ENCODE assay signal across 22 cellular contexts in the genomic region with DNA sequence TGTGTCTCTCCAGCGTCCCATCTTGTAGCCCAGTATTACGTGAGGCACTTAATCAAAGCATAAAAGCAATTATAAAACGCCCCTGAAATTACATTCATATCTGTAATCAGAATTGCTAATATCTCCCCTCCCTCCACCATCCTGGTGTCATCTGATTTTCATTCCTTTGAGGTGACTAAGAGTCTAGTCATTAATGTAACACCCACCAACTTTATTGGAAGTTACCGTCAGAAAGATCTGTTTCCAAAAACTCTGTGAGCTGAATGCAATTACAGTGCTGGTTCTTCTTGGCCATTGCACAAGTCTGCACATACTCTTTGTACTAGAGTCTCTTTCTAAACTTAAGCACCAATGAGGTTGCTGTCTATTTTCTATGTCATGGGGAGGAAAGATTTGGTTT. TPM values are rescaled to one million over a fixed set of nuclear protein-coding genes. Genes with fewer than 3 reads are reported as not detected.
DNase-seq lines count a peak whose midpoint lies in the region; ATAC-seq and TF ChIP-seq lines count a peak whose summit lies in the region.
"Had no signal": no experiment of that assay in that cellular context is flagged by ENCODE, and none has a peak within 500 bp of the region (broad histone marks: within the 10 kb centered on the region; RNA-seq: fewer than 3 reads in every experiment).

No MANE protein-coding gene starts in this region.

- ATAC-seq in activated T-helper 17 cell treated with anti-CD3 and anti-CD28 coated beads, Interleukin-2, amount 50 U/mL, for 72 hours (replicated peaks): peak; percentile 74
- ATAC-seq in HG03159 (IDR thresholded peaks at IDR 0.05; ENCODE audit: unreplicated experiment): no peak
- no peak for ATAC-seq in HG02571 (IDR thresholded peaks at IDR 0.05; ENCODE audit: unreplicated experiment)
- ATAC-seq: CD8-positive, alpha-beta T cell; GM12878; naive thymus-derived CD4-positive, alpha-beta T cell; right cardiac atrium had no signal

- DNase-seq in A172 (ENCODE audit: low spot score): peak; percentile 61
- DNase-seq in Caki2 (ENCODE audit: low read depth): peak; percentile 56
- DNase-seq in glomerular visceral epithelial cell (ENCODE audit: extremely low spot score): peak; percentile 34
- no peak for DNase-seq in right atrium auricular region (ENCODE audit: low spot score)
- DNase-seq: activated CD4-positive, alpha-beta T cell treated with anti-CD3 and anti-CD28 coated beads for 48 hours; activated naive CD4-positive, alpha-beta T cell treated with Interleukin-2 at 50 U/mL for 16 hours; aorta; CD8-positive, alpha-beta T cell; endodermal cell; mesendoderm; naive thymus-derived CD4-positive, alpha-beta T cell; NCI-H1694; NCI-H2171 treated with DMSO at 0.1 percent for 48 hours; NCI-H526 treated with DMSO at 0.1 percent for 48 hours; right cardiac atrium; Right ventricle myocardium superior; stimulated activated CD4-positive, alpha-beta T cell treated with anti-CD3 and anti-CD28 coated beads, Interleukin-15, amount 100 ng/mL, for 24 hours; SW 1271 had no signal

- peaks cover 26% of the 10 kb centered on the region for H3K4me1 Mint-ChIP-seq in activated T-helper 17 cell treated with anti-CD3 and anti-CD28 coated beads, Interleukin-2, amount 50 U/mL, for 72 hours

- in situ Hi-C loops in Caki2 (cut with HindIII; ENCODE audit: low pct_unique_long_range_greater_than_20kb, low sequenced_read_pairs): no loop called here

- H3K36me3 Mint-ChIP-seq in activated T-helper 17 cell treated with anti-CD3 and anti-CD28 coated beads, Interleukin-2, amount 50 U/mL, for 72 hours (ENCODE audit: low read depth): no peaks in the 10 kb centered on the region
- H3K36me3 Mint-ChIP-seq: CD8-positive, alpha-beta T cell had no signal

- no peak for TF ChIP-seq CTCF in right atrium auricular region (IDR thresholded peaks at IDR 0.05)

- H3K9me3 ChIP-seq in right atrium auricular region: no peaks in the 10 kb centered on the region

- peaks cover 9% of the 10 kb centered on the region for H3K27me3 Mint-ChIP-seq in activated T-helper 17 cell treated with anti-CD3 and anti-CD28 coated beads, Interleukin-2, amount 50 U/mL, for 72 hours

- no peaks in the 10 kb centered on the region for H3K27me3 ChIP-seq in right atrium auricular region

- peak overlapping the region; percentile 27 for H3K4me3 Mint-ChIP-seq in activated T-helper 17 cell treated with anti-CD3 and anti-CD28 coated beads, Interleukin-2, amount 50 U/mL, for 72 hours
- H3K4me3 Mint-ChIP-seq: CD8-positive, alpha-beta T cell; endodermal cell; naive thymus-derived CD4-positive, alpha-beta T cell had no signal

- H3K27ac ChIP-seq in right atrium auricular region: no peak overlapping the region

- H3K9me3 Mint-ChIP-seq in activated T-helper 17 cell treated with anti-CD3 and anti-CD28 coated beads, Interleukin-2, amount 50 U/mL, for 72 hours: no peaks in the 10 kb centered on the region
- H3K9me3 Mint-ChIP-seq: CD8-positive, alpha-beta T cell; endodermal cell; naive thymus-derived CD4-positive, alpha-beta T cell had no signal

- no peaks in the 10 kb centered on the region for H3K4me1 ChIP-seq in right atrium auricular region

- H3K4me3 ChIP-seq in right atrium auricular region: no peak overlapping the region
- H3K4me3 ChIP-seq: GM12878 had no signal

- H3K27ac Mint-ChIP-seq in activated T-helper 17 cell treated with anti-CD3 and anti-CD28 coated beads, Interleukin-2, amount 50 U/mL, for 72 hours: peak overlapping the region; percentile 81
- H3K27ac Mint-ChIP-seq: CD8-positive, alpha-beta T cell; endodermal cell; naive thymus-derived CD4-positive, alpha-beta T cell had no signal

- H3K36me3 ChIP-seq in right atrium auricular region: no peaks in the 10 kb centered on the region

RNA-seq across cellular contexts. Expression of a gene that starts 12.5 kb away (rescaled TPM):
- total RNA-seq in A172 (2014; rRNA removed; shearing (Covaris generic)): 0.12 TPM in 1 of 2 replicates, not detected in the other
- 0.12 and 4.1 TPM in 2 replicates for total RNA-seq in Caki2 (2014; rRNA removed; shearing (Covaris generic); ENCODE audit: low replicate concordance)
- total RNA-seq in activated T-helper 17 cell treated with anti-CD3 and anti-CD28 coated beads, Interleukin-2, amount 50 U/mL, for 72 hours: 100 to 1,000 TPM; 173 to 375 TPM
- total RNA-seq in right atrium auricular region: 10 to 100 TPM in 1 of 2 donors, 1 to 10 TPM in 1; 5.4 to 16.7 TPM

Comparison
In these comparisons a context has a peak if more than half of its experiments do, and no peak if none do; other contexts are left out.
1. RNA of a gene that starts 12.5 kb away (total RNA-seq): 173 to 375 TPM in activated T-helper 17 cell treated with anti-CD3 and anti-CD28 coated beads, Interleukin-2, amount 50 U/mL, for 72 hours; 5.4 to 16.7 TPM in right atrium auricular region, 0.12 to 4.1 TPM in Caki2 and 0.12 TPM in A172; every median in the first group is over 4 times any median in the second.